Comparison of ENCODE assay signal across 1 cellular context in the genomic region with DNA sequence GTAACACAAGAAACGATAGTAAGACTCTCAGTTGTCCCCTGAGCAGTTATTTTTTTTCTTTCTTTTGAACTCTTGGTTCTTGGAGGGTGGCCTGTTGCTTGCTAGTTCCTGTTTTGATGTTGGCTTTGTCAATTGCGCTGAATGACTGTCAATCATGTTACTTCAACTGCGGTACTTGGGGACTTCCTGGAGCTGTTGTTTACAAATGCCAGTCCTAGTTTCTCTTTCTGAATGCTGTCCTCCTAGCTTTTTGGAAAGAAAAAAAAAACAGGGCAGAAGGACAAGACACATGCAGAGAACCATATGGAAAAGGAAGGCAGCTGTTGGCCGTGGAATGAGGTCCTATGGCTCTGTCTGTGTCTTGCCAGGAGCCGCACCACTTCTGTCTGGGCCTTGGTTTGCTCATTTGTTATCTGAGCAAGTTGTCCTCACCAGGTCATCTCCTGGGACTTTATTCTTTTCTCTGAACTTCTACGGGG.
TF ChIP-seq lines count a peak whose summit lies in the region.

No MANE protein-coding gene starts in this region.

TF ChIP-seq in K562, 482 proteins besides CTCF, POLR2A, EP300 and RAD21 (continued from another document and continues in another):
- no peak for TF ChIP-seq RBM15 (IDR thresholded peaks at IDR 0.05; ENCODE audit: insufficient read depth, low read length)
- TF ChIP-seq GABPB2 (CRISPR knock-in tag; conservative IDR thresholded peaks at IDR 0.05): no peak
- TF ChIP-seq NFE2 (IDR thresholded peaks at IDR 0.05; ENCODE audit: low read depth): no peak
- TF ChIP-seq SAFB2 (IDR thresholded peaks at IDR 0.05; ENCODE audit: borderline replicate concordance, low read depth, low read length, severe bottlenecking): no peak
- TF ChIP-seq, protein P1, sequence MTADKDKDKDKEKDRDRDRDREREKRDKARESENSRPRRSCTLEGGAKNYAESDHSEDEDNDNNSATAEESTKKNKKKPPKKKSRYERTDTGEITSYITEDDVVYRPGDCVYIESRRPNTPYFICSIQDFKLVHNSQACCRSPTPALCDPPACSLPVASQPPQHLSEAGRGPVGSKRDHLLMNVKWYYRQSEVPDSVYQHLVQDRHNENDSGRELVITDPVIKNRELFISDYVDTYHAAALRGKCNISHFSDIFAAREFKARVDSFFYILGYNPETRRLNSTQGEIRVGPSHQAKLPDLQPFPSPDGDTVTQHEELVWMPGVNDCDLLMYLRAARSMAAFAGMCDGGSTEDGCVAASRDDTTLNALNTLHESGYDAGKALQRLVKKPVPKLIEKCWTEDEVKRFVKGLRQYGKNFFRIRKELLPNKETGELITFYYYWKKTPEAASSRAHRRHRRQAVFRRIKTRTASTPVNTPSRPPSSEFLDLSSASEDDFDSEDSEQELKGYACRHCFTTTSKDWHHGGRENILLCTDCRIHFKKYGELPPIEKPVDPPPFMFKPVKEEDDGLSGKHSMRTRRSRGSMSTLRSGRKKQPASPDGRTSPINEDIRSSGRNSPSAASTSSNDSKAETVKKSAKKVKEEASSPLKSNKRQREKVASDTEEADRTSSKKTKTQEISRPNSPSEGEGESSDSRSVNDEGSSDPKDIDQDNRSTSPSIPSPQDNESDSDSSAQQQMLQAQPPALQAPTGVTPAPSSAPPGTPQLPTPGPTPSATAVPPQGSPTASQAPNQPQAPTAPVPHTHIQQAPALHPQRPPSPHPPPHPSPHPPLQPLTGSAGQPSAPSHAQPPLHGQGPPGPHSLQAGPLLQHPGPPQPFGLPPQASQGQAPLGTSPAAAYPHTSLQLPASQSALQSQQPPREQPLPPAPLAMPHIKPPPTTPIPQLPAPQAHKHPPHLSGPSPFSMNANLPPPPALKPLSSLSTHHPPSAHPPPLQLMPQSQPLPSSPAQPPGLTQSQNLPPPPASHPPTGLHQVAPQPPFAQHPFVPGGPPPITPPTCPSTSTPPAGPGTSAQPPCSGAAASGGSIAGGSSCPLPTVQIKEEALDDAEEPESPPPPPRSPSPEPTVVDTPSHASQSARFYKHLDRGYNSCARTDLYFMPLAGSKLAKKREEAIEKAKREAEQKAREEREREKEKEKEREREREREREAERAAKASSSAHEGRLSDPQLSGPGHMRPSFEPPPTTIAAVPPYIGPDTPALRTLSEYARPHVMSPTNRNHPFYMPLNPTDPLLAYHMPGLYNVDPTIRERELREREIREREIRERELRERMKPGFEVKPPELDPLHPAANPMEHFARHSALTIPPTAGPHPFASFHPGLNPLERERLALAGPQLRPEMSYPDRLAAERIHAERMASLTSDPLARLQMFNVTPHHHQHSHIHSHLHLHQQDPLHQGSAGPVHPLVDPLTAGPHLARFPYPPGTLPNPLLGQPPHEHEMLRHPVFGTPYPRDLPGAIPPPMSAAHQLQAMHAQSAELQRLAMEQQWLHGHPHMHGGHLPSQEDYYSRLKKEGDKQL (CRISPR knock-in tag; IDR thresholded peaks at IDR 0.05; ENCODE audit: borderline replicate concordance): no peak
- TF ChIP-seq, protein P2, sequence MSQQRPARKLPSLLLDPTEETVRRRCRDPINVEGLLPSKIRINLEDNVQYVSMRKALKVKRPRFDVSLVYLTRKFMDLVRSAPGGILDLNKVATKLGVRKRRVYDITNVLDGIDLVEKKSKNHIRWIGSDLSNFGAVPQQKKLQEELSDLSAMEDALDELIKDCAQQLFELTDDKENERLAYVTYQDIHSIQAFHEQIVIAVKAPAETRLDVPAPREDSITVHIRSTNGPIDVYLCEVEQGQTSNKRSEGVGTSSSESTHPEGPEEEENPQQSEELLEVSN (IDR thresholded peaks at IDR 0.05; ENCODE audit: borderline replicate concordance in 1 of 2, extremely low read depth in 1 of 2, insufficient read depth in 1 of 2, insufficient read length in 1 of 2, low read depth in 1 of 2, low read length in 1 of 2, poor library complexity in 1 of 2, severe bottlenecking in 1 of 2): no peak
- TF ChIP-seq TCF7 (IDR thresholded peaks at IDR 0.05; ENCODE audit: borderline replicate concordance): no peak
- TF ChIP-seq TCF3 (CRISPR knock-in tag; IDR thresholded peaks at IDR 0.05): no peak
- no peak for TF ChIP-seq LCOR (CRISPR knock-in tag; IDR thresholded peaks at IDR 0.05)
- no peak for TF ChIP-seq ZBTB40 (IDR thresholded peaks at IDR 0.05)
- TF ChIP-seq ZBTB40 (CRISPR knock-in tag; IDR thresholded peaks at IDR 0.05): no peak
- TF ChIP-seq PHF8 (IDR thresholded peaks at IDR 0.05; ENCODE audit: borderline replicate concordance, low read length): peak; percentile 15; the same call in 1 of the 2 replicates
- TF ChIP-seq CREB1 (IDR thresholded peaks at IDR 0.05): no peak
- TF ChIP-seq CREB1 (CRISPR knock-in tag; IDR thresholded peaks at IDR 0.05): no peak
- no peak for TF ChIP-seq ZNF696 (CRISPR knock-in tag; conservative IDR thresholded peaks at IDR 0.05)
- TF ChIP-seq NEUROD1 (IDR thresholded peaks at IDR 0.05; ENCODE audit: borderline replicate concordance, low read depth, low read length, partially characterized antibody): no peak
- TF ChIP-seq GTF2F1 (IDR thresholded peaks at IDR 0.05; ENCODE audit: low read depth, low read length): no peak
- TF ChIP-seq, protein P3, sequence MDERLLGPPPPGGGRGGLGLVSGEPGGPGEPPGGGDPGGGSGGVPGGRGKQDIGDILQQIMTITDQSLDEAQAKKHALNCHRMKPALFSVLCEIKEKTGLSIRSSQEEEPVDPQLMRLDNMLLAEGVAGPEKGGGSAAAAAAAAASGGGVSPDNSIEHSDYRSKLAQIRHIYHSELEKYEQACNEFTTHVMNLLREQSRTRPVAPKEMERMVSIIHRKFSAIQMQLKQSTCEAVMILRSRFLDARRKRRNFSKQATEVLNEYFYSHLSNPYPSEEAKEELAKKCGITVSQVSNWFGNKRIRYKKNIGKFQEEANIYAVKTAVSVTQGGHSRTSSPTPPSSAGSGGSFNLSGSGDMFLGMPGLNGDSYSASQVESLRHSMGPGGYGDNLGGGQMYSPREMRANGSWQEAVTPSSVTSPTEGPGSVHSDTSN (CRISPR knock-in tag; IDR thresholded peaks at IDR 0.05; ENCODE audit: low read depth): peak; percentile 66
- TF ChIP-seq, protein P3 (tag; conservative IDR thresholded peaks at IDR 0.05; ENCODE audit: low read depth): peak; percentile 93
- no peak for TF ChIP-seq MEF2D (tag; conservative IDR thresholded peaks at IDR 0.05; ENCODE audit: low read depth)
- TF ChIP-seq RBBP5 (IDR thresholded peaks at IDR 0.05; ENCODE audit: borderline replicate concordance, insufficient read depth, low read length, poor library complexity, severe bottlenecking): no peak
- no peak for TF ChIP-seq YY1 (IDR thresholded peaks at IDR 0.05; ENCODE audit: borderline replicate concordance in 1 of 3, control insufficient read depth in 1 of 3, extremely low read depth in 1 of 3, insufficient read depth in 3 of 3, insufficient read length in 1 of 3, insufficient replicate concordance in 2 of 3, low read depth in 1 of 3, low read length in 2 of 3)
- no peak for TF ChIP-seq NR4A1 (CRISPR knock-in tag; IDR thresholded peaks at IDR 0.05)
- TF ChIP-seq NR4A1 (tag; IDR thresholded peaks at IDR 0.05): no peak
- TF ChIP-seq GTF2A2 (tag; IDR thresholded peaks at IDR 0.05): no peak
- TF ChIP-seq NFRKB (IDR thresholded peaks at IDR 0.05; ENCODE audit: low read depth): 0 out of 2 replicates have a peak, but pooled peaks have one; percentile 48
- no peak for TF ChIP-seq ARID4B (CRISPR knock-in tag; IDR thresholded peaks at IDR 0.05)
- TF ChIP-seq, protein P4, sequence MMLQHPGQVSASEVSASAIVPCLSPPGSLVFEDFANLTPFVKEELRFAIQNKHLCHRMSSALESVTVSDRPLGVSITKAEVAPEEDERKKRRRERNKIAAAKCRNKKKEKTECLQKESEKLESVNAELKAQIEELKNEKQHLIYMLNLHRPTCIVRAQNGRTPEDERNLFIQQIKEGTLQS (IDR thresholded peaks at IDR 0.05): no peak
- TF ChIP-seq, protein P4 (CRISPR knock-in tag; conservative IDR thresholded peaks at IDR 0.05): no peak
- no peak for TF ChIP-seq RAD51 (IDR thresholded peaks at IDR 0.05; ENCODE audit: borderline replicate concordance, low read depth)
- no peak for TF ChIP-seq GATAD2A (IDR thresholded peaks at IDR 0.05)
- TF ChIP-seq KAT2B (IDR thresholded peaks at IDR 0.05; ENCODE audit: low read depth, low read length): no peak
